Comparison of ENCODE assay signal across 15 cellular contexts in genomic region chr1:221392453-221392852, GRCh38.
DNase-seq lines count a peak whose midpoint lies in the region; ATAC-seq and TF ChIP-seq lines count a peak whose summit lies in the region.
"Had no signal": no experiment of that assay in that cellular context is flagged by ENCODE, and none has a peak within 500 bp of the region (broad histone marks: within the 10 kb centered on the region; RNA-seq: fewer than 3 reads in every experiment).

No MANE protein-coding gene starts in this region.

- CTCF ChIA-PET in AG04450 (lab: Charles Lee): no interaction called here

- no peak for ATAC-seq in lung (ENCODE audit: insufficient read depth, low FRiP score)
- ATAC-seq in effector memory CD8-positive, alpha-beta T cell (replicated peaks): no peak
- no peak for ATAC-seq in activated CD4-positive, CD25-positive, alpha-beta regulatory T cell treated with anti-CD3 and anti-CD28 coated beads, Interleukin-2, amount 50 U/mL, for 24 hours
- ATAC-seq: activated T-cell treated with anti-CD3 and anti-CD28 coated beads, Interleukin-2, amount 50 U/mL, for 4 hours; HepG2; Panc1 had no signal

- H3K36me3 Mint-ChIP-seq in effector memory CD8-positive, alpha-beta T cell (ENCODE audit: insufficient read depth): no peaks in the 10 kb centered on the region

- POLR2A ChIA-PET in AG04450 (lab: Yijun Ruan, JAX): no interaction called here

- H3K9me3 Mint-ChIP-seq in effector memory CD8-positive, alpha-beta T cell: peaks cover 0 to 3% of the 10 kb centered on the region in 2 donors
- H3K9me3 Mint-ChIP-seq: activated T-cell treated with anti-CD3 and anti-CD28 coated beads, Interleukin-2, amount 50 U/mL, for 4 hours; central memory CD8-positive, alpha-beta T cell had no signal

- H3K27me3 Mint-ChIP-seq in effector memory CD8-positive, alpha-beta T cell: peaks cover 34 to 61% of the 10 kb centered on the region in 2 donors

- H2AFZ ChIP-seq in trophoblast cell (ENCODE audit: insufficient read depth, low read length, poor library complexity): no peak overlapping the region
- H2AFZ ChIP-seq: hepatocyte had no signal

- no peak overlapping the region for H3K14ac ChIP-seq in trophoblast cell (ENCODE audit: low read length)

- no peak overlapping the region for H3K4ac ChIP-seq in trophoblast cell (ENCODE audit: low read depth, low read length)

- no peak overlapping the region for H4K91ac ChIP-seq in trophoblast cell (ENCODE audit: low read depth, low read length)

- H3K23ac ChIP-seq in trophoblast cell (ENCODE audit: low read length): no peak overlapping the region

- no peak overlapping the region for H3K9ac ChIP-seq in trophoblast cell (ENCODE audit: low read length)

- no peak overlapping the region for H2BK120ac ChIP-seq in trophoblast cell (ENCODE audit: insufficient read depth, low read length, poor library complexity)

- peak; percentile 58 for DNase-seq in AG04450 (ENCODE audit: low read depth, low spot score)
- DNase-seq in LHCN-M2 (ENCODE audit: low read depth): peak; percentile 82
- DNase-seq in dermis blood vessel endothelial cell: peak; percentile 87
- peak; percentile 38 for DNase-seq in lung (ENCODE audit: low spot score)
- DNase-seq in effector memory CD8-positive, alpha-beta T cell: no peak
- no peak for DNase-seq in trophoblast cell
- no peak for DNase-seq in DMS114 treated with DMSO at 0.1 percent for 48 hours (lab: John Stamatoyannopoulos, UW; ENCODE audit: unreplicated experiment)
- DNase-seq: activated T-cell treated with anti-CD3 and anti-CD28 coated beads, Interleukin-2, amount 50 U/mL, for 4 hours; NCI-H2029 treated with DMSO at 0.1 percent for 48 hours had no signal

- H2BK5ac ChIP-seq in trophoblast cell (ENCODE audit: low read depth, low read length, poor library complexity): no peak overlapping the region

- H3K9me3 ChIP-seq in AG04450 (ENCODE audit: control insufficient read depth, insufficient read depth, low read length) (no peaks in the 10 kb centered on the region; the same call in 1 of the 2 replicates), lung (ENCODE audit: control insufficient read depth in 2 of 2, insufficient read depth in 1 of 2, low read length in 1 of 2) (peaks cover 2 to 4% of the 10 kb centered on the region in 2 donors), trophoblast cell (ENCODE audit: insufficient read depth, low read depth, low read length) (no peaks in the 10 kb centered on the region)

- H3K79me2 ChIP-seq in trophoblast cell (ENCODE audit: control insufficient read depth, insufficient read depth, low read length, poor library complexity): no peaks in the 10 kb centered on the region
- H3K79me2 ChIP-seq: hepatocyte had no signal

- no peak overlapping the region for H3K18ac ChIP-seq in trophoblast cell (ENCODE audit: low read length)

- no peak overlapping the region for H2AK5ac ChIP-seq in trophoblast cell (ENCODE audit: low read length)

- no peak overlapping the region for H4K12ac ChIP-seq in trophoblast cell (ENCODE audit: low read depth, low read length)

- H3K4me3 ChIP-seq in AG04450 (ENCODE audit: low read depth, low read length): no peak overlapping the region
- H3K4me3 ChIP-seq in lung: no peak overlapping the region
- no peak overlapping the region for H3K4me3 ChIP-seq in trophoblast cell (ENCODE audit: low read depth, low read length)
- H3K4me3 ChIP-seq: hepatocyte had no signal

- H3K27ac Mint-ChIP-seq in effector memory CD8-positive, alpha-beta T cell: no peak overlapping the region
- H3K27ac Mint-ChIP-seq: B cell had no signal

- no peak overlapping the region for H3K4me2 ChIP-seq in trophoblast cell (ENCODE audit: low read length)
- H3K4me2 ChIP-seq: hepatocyte had no signal

- no peak overlapping the region for H2BK12ac ChIP-seq in trophoblast cell (ENCODE audit: low read length)

- no peaks in the 10 kb centered on the region for H3K4me1 Mint-ChIP-seq in effector memory CD8-positive, alpha-beta T cell (ENCODE audit: low read depth in 2 of 2)
- H3K4me1 Mint-ChIP-seq: B cell; central memory CD8-positive, alpha-beta T cell had no signal

- H3K79me1 ChIP-seq in trophoblast cell (ENCODE audit: low read length): no peaks in the 10 kb centered on the region

- no peaks in the 10 kb centered on the region for H3K36me3 ChIP-seq in lung (ENCODE audit: control insufficient read depth in 2 of 2, insufficient read depth in 2 of 2, low read length in 2 of 2)
- H3K36me3 ChIP-seq in trophoblast cell (ENCODE audit: control insufficient read depth in 1 of 2, insufficient read depth in 2 of 2, low read length in 2 of 2): no peaks in the 10 kb centered on the region

- H3K4me1 ChIP-seq in lung (ENCODE audit: control insufficient read depth in 2 of 2, insufficient read depth in 2 of 2, low read length in 2 of 2) (peaks cover 2 to 6% of the 10 kb centered on the region in 2 donors), trophoblast cell (ENCODE audit: control insufficient read depth in 1 of 2, insufficient read depth in 2 of 2, low read length in 2 of 2) (peaks cover 3 to 4% of the 10 kb centered on the region in 2 experiments)

- H3K4me3 Mint-ChIP-seq in effector memory CD8-positive, alpha-beta T cell: no peak overlapping the region
- H3K4me3 Mint-ChIP-seq: activated T-cell treated with anti-CD3 and anti-CD28 coated beads, Interleukin-2, amount 50 U/mL, for 4 hours; B cell; central memory CD8-positive, alpha-beta T cell had no signal

- no peak overlapping the region for H4K8ac ChIP-seq in trophoblast cell (ENCODE audit: low read depth, low read length)

- H3K27me3 ChIP-seq in AG04450 (ENCODE audit: control insufficient read depth, insufficient read depth, low read length) (no peaks in the 10 kb centered on the region), lung (ENCODE audit: control insufficient read depth, insufficient read depth) (no peaks in the 10 kb centered on the region), trophoblast cell (ENCODE audit: insufficient read depth, low read length) (no peaks in the 10 kb centered on the region)
- H3K27me3 ChIP-seq: hepatocyte had no signal

- no peak for TF ChIP-seq CTCF in AG04450 (IDR thresholded peaks at IDR 0.05; ENCODE audit: low read depth, low read length)
- TF ChIP-seq CTCF in lung (IDR thresholded peaks at IDR 0.05; ENCODE audit: control extremely low read depth, extremely low read depth): no peak

- 62 to 77% methylated on average over 1 of the region's 1 CpG for WGBS in lung, 2 donors
- WGBS in trophoblast cell (ENCODE audit: extremely low coverage, insufficient coverage, insufficient read length): no CpG with 5 or more reads among the region's 1 CpG

- H3K27ac ChIP-seq in AG04450 (ENCODE audit: low read depth, low read length): no peak overlapping the region
- H3K27ac ChIP-seq in lung (ENCODE audit: low read depth in 1 of 2, low read length in 1 of 2): no peak overlapping the region
- H3K27ac ChIP-seq in trophoblast cell (ENCODE audit: low read depth, low read length): no peak overlapping the region
- H3K27ac ChIP-seq: hepatocyte had no signal

Comparison
In these comparisons a context has a peak if more than half of its experiments do, and no peak if none do; other contexts are left out.
1. DNase-seq: peak in AG04450 (single experiment), LHCN-M2 (single experiment), dermis blood vessel endothelial cell (single experiment) and lung (single experiment); none in effector memory CD8-positive, alpha-beta T cell (0 of 3), trophoblast cell (0 of 2) and DMS114 treated with DMSO at 0.1 percent for 48 hours (single experiment).